In genomic region chr18:58882681-58883080, GRCh38 we compare ENCODE assay signal across 32 cellular contexts. TPM values are rescaled to one million over a fixed set of nuclear protein-coding genes. Genes with fewer than 3 reads are reported as not detected.
DNase-seq lines count a peak whose midpoint lies in the region; ATAC-seq, FAIRE-seq and TF ChIP-seq lines count a peak whose summit lies in the region.
"Had no signal": no experiment of that assay in that cellular context is flagged by ENCODE, and none has a peak within 500 bp of the region (broad histone marks: within the 10 kb centered on the region; RNA-seq: fewer than 3 reads in every experiment).

No MANE protein-coding gene starts in this region.

- no peak overlapping the region for H3K9ac ChIP-seq in endodermal cell (ENCODE audit: extremely low read depth, low read length, poor library complexity, severe bottlenecking)
- H3K9ac ChIP-seq in kidney (ENCODE audit: low read length in 2 of 2), result no peak overlapping the region
- H3K9ac ChIP-seq: SK-N-SH had no signal

- no peak overlapping the region for H3K27ac ChIP-seq in endodermal cell (ENCODE audit: low read depth, low read length)
- peak overlapping the region; percentile 14 to 100 for H3K27ac ChIP-seq in prostate gland
- no peak overlapping the region for H3K27ac ChIP-seq in kidney (ENCODE audit: low read depth in 2 of 2, low read length in 2 of 2)
- H3K27ac ChIP-seq: ovary, PC-9 had no signal

- H3K9me3 Mint-ChIP-seq in WTC11, result no peaks in the 10 kb centered on the region
- no peaks in the 10 kb centered on the region for H3K9me3 Mint-ChIP-seq in endodermal cell
- H3K9me3 Mint-ChIP-seq: effector memory CD8-positive, alpha-beta T cell; natural killer cell; stimulated activated naive B cell treated with anti-CD40 and anti-IgM and Interleukin-4, amounts not matched to agents 10 μg/mL and 1 μg/mL and 100 μg/mL, for 72 hours had no signal

- DNase-seq in AG04449 (ENCODE audit: low read depth, low spot score), result peak; percentile 29
- DNase-seq in WTC11 (ENCODE audit: low spot score), result no peak
- DNase-seq in endodermal cell, result no peak
- no peak for DNase-seq in prostate gland (ENCODE audit: low spot score)
- no peak for DNase-seq in kidney
- no peak for DNase-seq in NCI-H2029 treated with DMSO at 0.1 percent for 48 hours (lab: John Stamatoyannopoulos, UW)
- no peak for DNase-seq in omental fat pad (ENCODE audit: low spot score)
- DNase-seq: activated CD4-positive, alpha-beta T cell treated with anti-CD3 and anti-CD28 coated beads, Interleukin-2, amount 50 U/mL, for 48 hours; activated naive CD4-positive, alpha-beta T cell; CD4-positive, alpha-beta memory T cell; cortex of kidney; effector memory CD8-positive, alpha-beta T cell; erythroblast; head of caudate nucleus; islet precursor cell; KG1; MG63; natural killer cell; NCI-H1105 treated with DMSO at 0.1 percent for 48 hours; NCI-H2029; NCI-H526; NK-92 treated with Interleukin-12 subunit alpha and Interleukin-12 subunit beta, amount 100 ng/mL, for 24 hours; ovary; PC-9; SK-N-SH; stimulated activated naive B cell treated with anti-CD40 and anti-IgM and Interleukin-4, amounts not matched to agents 10 μg/mL and 1 μg/mL and 100 μg/mL, for 72 hours had no signal

- H3K27me3 ChIP-seq in endodermal cell (ENCODE audit: control insufficient read depth, insufficient read depth, low read length, poor library complexity, severe bottlenecking), result no peaks in the 10 kb centered on the region
- H3K27me3 ChIP-seq in prostate gland (replicated peaks; ENCODE audit: insufficient read depth), result no peaks in the 10 kb centered on the region
- H3K27me3 ChIP-seq: MG63, ovary had no signal

- ATAC-seq in WTC11, result no peak
- no peak for ATAC-seq in HG03565 (IDR thresholded peaks at IDR 0.05; ENCODE audit: unreplicated experiment)
- no peak for ATAC-seq in omental fat pad (ENCODE audit: low FRiP score)
- ATAC-seq: activated CD4-positive, CD25-positive, alpha-beta regulatory T cell treated with anti-CD3 and anti-CD28 coated beads, Interleukin-2, amount 50 U/mL, for 24 hours; effector memory CD8-positive, alpha-beta T cell; natural killer cell; stimulated activated naive B cell treated with anti-CD40 and anti-IgM and Interleukin-4, amounts not matched to agents 10 μg/mL and 1 μg/mL and 100 μg/mL, for 72 hours had no signal

- H3K4me1 ChIP-seq in endodermal cell (ENCODE audit: control insufficient read depth, insufficient read depth, low read length) (peaks cover 16% of the 10 kb centered on the region), prostate gland (replicated peaks) (peaks cover 5% of the 10 kb centered on the region), kidney (ENCODE audit: control insufficient read depth in 1 of 2, insufficient read depth in 1 of 2, low read depth in 1 of 2, low read length in 2 of 2) (peaks cover 4 to 9% of the 10 kb centered on the region in 2 donors)

- no peak for FAIRE-seq in kidney (lab: Jason Lieb, UNC)
- FAIRE-seq: A204.1, GM19239, H54 had no signal

- POLR2A ChIA-PET in AG04449 (lab: Yijun Ruan, JAX), result interaction anchor here (1.1 to 4.1 kb wide), 2 partner anchors 12 to 18 kb away, joined by 3 to 19 read pairs; partner anchors contain the start of gene ZNF532
- POLR2A ChIA-PET in WTC11 (lab: Charles Lee), result interaction anchor here (0.6 kb wide), 1 partner anchor 15 kb away, joined by 3 read pairs; no protein-coding TSS in a partner anchor

- H3K27ac Mint-ChIP-seq in WTC11 (peak overlapping the region; percentile 85), endodermal cell (peak overlapping the region; percentile 62)
- H3K27ac Mint-ChIP-seq: CD4-positive, alpha-beta memory T cell; effector memory CD8-positive, alpha-beta T cell; natural killer cell; stimulated activated naive B cell treated with anti-CD40 and anti-IgM and Interleukin-4, amounts not matched to agents 10 μg/mL and 1 μg/mL and 100 μg/mL, for 72 hours had no signal

- TF ChIP-seq CTCF in AG04449 (IDR thresholded peaks at IDR 0.05; ENCODE audit: insufficient read depth, low read length, missing control alignments) (no peak), WTC11 (IDR thresholded peaks at IDR 0.05) (no peak), endodermal cell (conservative IDR thresholded peaks at IDR 0.05) (no peak), prostate gland (IDR thresholded peaks at IDR 0.05) (no peak), kidney (IDR thresholded peaks at IDR 0.05; ENCODE audit: borderline replicate concordance, extremely low read depth, insufficient read depth) (no peak), omental fat pad (IDR thresholded peaks at IDR 0.05) (no peak)

- H3K27me3 Mint-ChIP-seq in WTC11 (ENCODE audit: low read depth) (no peaks in the 10 kb centered on the region), endodermal cell (ENCODE audit: insufficient read depth) (no peaks in the 10 kb centered on the region)
- H3K27me3 Mint-ChIP-seq: B cell had no signal

- H3K9me3 ChIP-seq in endodermal cell (ENCODE audit: control insufficient read depth, low read length) (peaks cover 4% of the 10 kb centered on the region), prostate gland (no peaks in the 10 kb centered on the region), kidney (ENCODE audit: control insufficient read depth in 1 of 2, low read length in 2 of 2) (no peaks in the 10 kb centered on the region)
- H3K9me3 ChIP-seq: MG63, ovary, SK-N-SH had no signal

- 24% methylated on average over 1 of the region's 1 CpG; no CpG with 5 or more reads in 1 of the 2 experiments for WGBS in endodermal cell (ENCODE audit: insufficient coverage in 1 of 2, insufficient read length in 1 of 2), 2 experiments
- WGBS in prostate gland, result 14% methylated on average over 1 of the region's 1 CpG

- TF ChIP-seq POLR2A in prostate gland (IDR thresholded peaks at IDR 0.05), result no peak

- H3K36me3 ChIP-seq in endodermal cell (ENCODE audit: control insufficient read depth, insufficient read depth, low read length), result peaks cover 92% of the 10 kb centered on the region
- H3K36me3 ChIP-seq in prostate gland, result peaks cover 0 to 8% of the 10 kb centered on the region in 2 donors
- peaks cover 5 to 9% of the 10 kb centered on the region in 2 donors for H3K36me3 ChIP-seq in kidney (ENCODE audit: control insufficient read depth in 1 of 2, insufficient read depth in 2 of 2, low read length in 2 of 2)
- H3K36me3 ChIP-seq: ovary had no signal

- H3K4me3 ChIP-seq in AG04449 (ENCODE audit: low read depth, low read length), result no peak overlapping the region
- H3K4me3 ChIP-seq in endodermal cell (ENCODE audit: low read length), result no peak overlapping the region
- H3K4me3 ChIP-seq in prostate gland, result no peak overlapping the region
- H3K4me3 ChIP-seq in kidney (ENCODE audit: low read length in 2 of 2), result no peak overlapping the region
- H3K4me3 ChIP-seq: MG63, ovary, PC-9 had no signal

- H3K4me3 Mint-ChIP-seq in WTC11 (no peak overlapping the region), endodermal cell (no peak overlapping the region)
- H3K4me3 Mint-ChIP-seq: B cell; CD4-positive, alpha-beta memory T cell; effector memory CD8-positive, alpha-beta T cell; natural killer cell; stimulated activated naive B cell treated with anti-CD40 and anti-IgM and Interleukin-4, amounts not matched to agents 10 μg/mL and 1 μg/mL and 100 μg/mL, for 72 hours had no signal

- H3K36me3 Mint-ChIP-seq in WTC11 (peaks cover 61% of the 10 kb centered on the region), endodermal cell (ENCODE audit: low read depth) (peaks cover 82% of the 10 kb centered on the region)
- H3K36me3 Mint-ChIP-seq: CD4-positive, alpha-beta memory T cell; natural killer cell had no signal

- H3K4me1 Mint-ChIP-seq in WTC11, result peaks cover 61% of the 10 kb centered on the region
- peaks cover 27% of the 10 kb centered on the region for H3K4me1 Mint-ChIP-seq in endodermal cell

- intact Hi-C loops in prostate gland (cut with DNase I) (no loop called here), kidney (cut with DNase I) (no loop called here)

- CTCF ChIA-PET in AG04449 (lab: Yijun Ruan, JAX), result interaction anchor here (1.7 to 2.2 kb wide), 2 partner anchors 11 kb away, joined by 4 to 5 read pairs; no protein-coding TSS in a partner anchor
- CTCF ChIA-PET in WTC11 (lab: Charles Lee), result no interaction called here

TF ChIP-seq in WTC11, 78 proteins besides CTCF, POLR2A, EP300 and RAD21 (continues in another document):
- no peak for TF ChIP-seq ZBTB21 (CRISPR knock-in tag; IDR thresholded peaks at IDR 0.05; ENCODE audit: borderline replicate concordance)
- TF ChIP-seq CBFB (CRISPR knock-in tag; IDR thresholded peaks at IDR 0.05; ENCODE audit: low read depth), result no peak
- TF ChIP-seq CREB1 (CRISPR knock-in tag; IDR thresholded peaks at IDR 0.05), result no peak
- no peak for TF ChIP-seq GRHL2 (CRISPR knock-in tag; IDR thresholded peaks at IDR 0.05; ENCODE audit: insufficient replicate concordance, severe bottlenecking)
- TF ChIP-seq GABPB1 (CRISPR knock-in tag; IDR thresholded peaks at IDR 0.05), result no peak
- TF ChIP-seq NR1H2 (CRISPR knock-in tag; IDR thresholded peaks at IDR 0.05), result no peak
- TF ChIP-seq FOXP4 (CRISPR knock-in tag; IDR thresholded peaks at IDR 0.05), result no peak
- no peak for TF ChIP-seq MAX (CRISPR knock-in tag; IDR thresholded peaks at IDR 0.05)
- no peak for TF ChIP-seq GTF2I (CRISPR knock-in tag; conservative IDR thresholded peaks at IDR 0.05)
- TF ChIP-seq JAZF1 (CRISPR knock-in tag; IDR thresholded peaks at IDR 0.05), result no peak

RNA-seq across cellular contexts. Expression of gene ZNF532, which starts 18.0 kb away (rescaled TPM):
- total RNA-seq in WTC11 (2021) (171 to 185 TPM (median 181 TPM) in 3 replicates), endodermal cell (100 to 1,000 TPM; 138 to 207 TPM), prostate gland (100 to 1,000 TPM; 231 to 299 TPM), kidney (76.3 TPM), omental fat pad (10 to 100 TPM; 41.7 to 73.6 (median 53.3) TPM)
- 164 TPM for polyA plus RNA-seq in endodermal cell (2013, experiment 1 of 2)
- 157 TPM for polyA plus RNA-seq in endodermal cell (2013, experiment 2 of 2)
- 5.7 TPM for polyA plus RNA-seq in kidney (ENCODE audit: insufficient read depth, low read depth, low replicate concordance)

Comparison
In these comparisons a context has a peak if more than half of its experiments do, and no peak if none do; other contexts are left out.
1. H3K27ac ChIP-seq: peak in prostate gland (2 of 2); none in endodermal cell (single experiment) and kidney (0 of 2).